9 cellular contexts compared by ENCODE assay signal in genomic region chr2:44479127-44479887, GRCh38.
A peak's percentile ranks its signal among the peaks of the same experiment; 100 is the strongest.
DNase-seq lines count a peak whose midpoint lies in the region; ATAC-seq and TF ChIP-seq lines count a peak whose summit lies in the region.
"Had no signal": no experiment of that assay in that cellular context is flagged by ENCODE, and none has a peak within 500 bp of the region (broad histone marks: within the 10 kb centered on the region; RNA-seq: fewer than 3 reads in every experiment).

No MANE protein-coding gene starts in this region.

- no peaks in the 10 kb centered on the region for H3K27me3 Mint-ChIP-seq in activated CD4-positive, alpha-beta T cell treated with anti-CD3 and anti-CD28 coated beads for 36 hours

- CTCF ChIA-PET in activated CD4-positive, alpha-beta T cell treated with anti-CD3 and anti-CD28 coated beads for 36 hours (lab: Charles Lee), result interaction anchor here (0.5 to 6.4 kb wide), 84 partner anchors 10 to 1789 kb away, joined by 3 to 93 read pairs (median 4); partner anchors contain the start of genes CAMKMT and PREPL
- CTCF ChIA-PET in HCT116 (lab: Charles Lee), result interaction anchor here (0.6 to 3.4 kb wide), 44 partner anchors 9 to 494 kb away, joined by 3 to 42 read pairs (median 4); no protein-coding TSS in a partner anchor
- CTCF ChIA-PET in PC-3 (lab: Charles Lee), result interaction anchor here (0.5 to 1.6 kb wide), 23 partner anchors 12 to 476 kb away, joined by 3 to 79 read pairs (median 3); no protein-coding TSS in a partner anchor

- DNase-seq in activated CD4-positive, alpha-beta T cell treated with anti-CD3 and anti-CD28 coated beads for 36 hours, result peak; percentile 39
- DNase-seq in activated CD4-positive, alpha-beta T cell treated with anti-CD3 and anti-CD28 coated beads for 1 hour, result no peak
- DNase-seq in HCT116 (ENCODE audit: low read depth, low spot score) (peak; percentile 72), LoVo (ENCODE audit: low spot score) (peak; percentile 84), PC-3 (peak; percentile 88), adipocyte (ENCODE audit: low read depth) (peak; percentile 92), heart right ventricle (peak in 1 of 2 donors; percentile 51), putamen (ENCODE audit: low spot score) (peak; percentile 81)

- WGBS in heart right ventricle, 2 donors, result 21 to 24% methylated on average over 5 of the region's 5 CpGs

- H3K4me1 ChIP-seq in HCT116 (ENCODE audit: control insufficient read depth in 1 of 2, insufficient read depth in 2 of 2, low read length in 2 of 2) (no peaks in the 10 kb centered on the region), PC-3 (ENCODE audit: insufficient read depth, low read length) (no peaks in the 10 kb centered on the region), adipocyte (ENCODE audit: control insufficient read depth, insufficient read depth, low read length) (no peaks in the 10 kb centered on the region), heart right ventricle (peaks cover 0 to 5% (median 0%) of the 10 kb centered on the region in 9 donors)
- H3K4me1 ChIP-seq: BLaER1 had no signal

- H3K27ac ChIP-seq in HCT116 (ENCODE audit: low read depth, low read length) (no peak overlapping the region), PC-3 (ENCODE audit: low read length) (no peak overlapping the region), heart right ventricle (no peak overlapping the region)
- H3K27ac ChIP-seq: BLaER1 had no signal

- H3K27me3 ChIP-seq in HCT116 (ENCODE audit: insufficient read depth, low read length), result no peaks in the 10 kb centered on the region
- H3K27me3 ChIP-seq in PC-3 (ENCODE audit: low read length), result no peaks in the 10 kb centered on the region
- no peaks in the 10 kb centered on the region for H3K27me3 ChIP-seq in adipocyte (replicated peaks; ENCODE audit: control insufficient read depth, insufficient read depth, low read length)
- H3K27me3 ChIP-seq in heart right ventricle, result no peaks in the 10 kb centered on the region
- H3K27me3 ChIP-seq: BLaER1 had no signal

- H3K36me3 ChIP-seq in HCT116 (ENCODE audit: control insufficient read depth in 1 of 2, insufficient read depth in 2 of 2, low read length in 2 of 2), result no peaks in the 10 kb centered on the region
- H3K36me3 ChIP-seq in PC-3 (ENCODE audit: low read depth, low read length), result peaks cover 3% of the 10 kb centered on the region; the same call in 1 of the 2 replicates
- H3K36me3 ChIP-seq in adipocyte (ENCODE audit: control insufficient read depth, insufficient read depth, low read length, severe bottlenecking), result no peaks in the 10 kb centered on the region
- H3K36me3 ChIP-seq in heart right ventricle, result no peaks in the 10 kb centered on the region
- H3K36me3 ChIP-seq: BLaER1 had no signal

- peak overlapping the region; percentile 36 for H2AFZ ChIP-seq in HCT116 (ENCODE audit: low read depth, low read length, poor library complexity, severe bottlenecking)
- no peak overlapping the region for H2AFZ ChIP-seq in PC-3 (ENCODE audit: low read length)

- no TSS peak for BruUV-seq in HCT116 (replicated peaks; lab: Mats Ljungman, UMichigan)
- no TSS peak for BruUV-seq in PC-3 (replicated peaks; lab: Mats Ljungman, UMichigan)

- no peak overlapping the region for H3K4me3 Mint-ChIP-seq in activated CD4-positive, alpha-beta T cell treated with anti-CD3 and anti-CD28 coated beads for 36 hours

- RAD21 ChIA-PET in HCT116 (lab: Charles Lee; ENCODE audit: low non-redundant PET in 1 of 2, low total read pairs in 2 of 2, uncharacterized antibody in 2 of 2, unreplicated experiment in 2 of 2), result interaction anchor here (0.6 to 1.2 kb wide), 7 partner anchors 87 to 476 kb away, joined by 3 to 9 read pairs (median 4); partner anchors contain the start of genes CAMKMT (in 1 of the 2) and PREPL (in 1 of the 2)

- H3K79me2 ChIP-seq in HCT116 (ENCODE audit: insufficient read depth, low read length), result no peaks in the 10 kb centered on the region
- H3K79me2 ChIP-seq in PC-3 (ENCODE audit: low read length), result no peaks in the 10 kb centered on the region

- TF ChIP-seq RAD21 in HCT116 (IDR thresholded peaks at IDR 0.05; ENCODE audit: low read depth), result peak; percentile 90

- H3K4me3 ChIP-seq in HCT116 (replicated peaks in 1 of 2; ENCODE audit: low read depth in 1 of 2, low read length in 2 of 2) (no peak overlapping the region), PC-3 (ENCODE audit: low read length) (no peak overlapping the region), adipocyte (ENCODE audit: low read length) (no peak overlapping the region), heart right ventricle (no peak overlapping the region)
- H3K4me3 ChIP-seq: BLaER1 had no signal

- H3F3A ChIP-seq in PC-3 (ENCODE audit: low read length, unreplicated experiment), result no peaks in the 10 kb centered on the region

- H4K20me1 ChIP-seq in HCT116 (ENCODE audit: insufficient read depth) (no peaks in the 10 kb centered on the region), PC-3 (ENCODE audit: low read length) (no peaks in the 10 kb centered on the region)
- H4K20me1 ChIP-seq: BLaER1 had no signal

- H3K36me3 Mint-ChIP-seq in activated CD4-positive, alpha-beta T cell treated with anti-CD3 and anti-CD28 coated beads for 36 hours (ENCODE audit: low read depth), result no peaks in the 10 kb centered on the region

- peak; percentile 100 for ATAC-seq in activated CD4-positive, alpha-beta T cell treated with anti-CD3 and anti-CD28 coated beads for 36 hours
- ATAC-seq in HCT116 (peak; percentile 98), PC-3 (peak; percentile 95), heart right ventricle (peak; percentile 80 to 92 (median 88))

- H3K9me3 ChIP-seq in HCT116 (ENCODE audit: control insufficient read depth in 1 of 2, insufficient read depth in 1 of 2, low read depth in 1 of 2, low read length in 2 of 2) (no peaks in the 10 kb centered on the region), PC-3 (ENCODE audit: low read length) (no peaks in the 10 kb centered on the region), adipocyte (ENCODE audit: control insufficient read depth, low read length) (no peaks in the 10 kb centered on the region), heart right ventricle (no peaks in the 10 kb centered on the region)
- H3K9me3 ChIP-seq: BLaER1 had no signal

- POLR2A ChIA-PET in activated CD4-positive, alpha-beta T cell treated with anti-CD3 and anti-CD28 coated beads for 36 hours (lab: Charles Lee), result interaction anchor here (0.6 kb wide), 1 partner anchor 167 kb away, joined by 13 read pairs; no protein-coding TSS in a partner anchor
- POLR2A ChIA-PET in HCT116 (lab: Charles Lee) (interaction anchor here (0.9 kb wide), 1 partner anchor 236 kb away, joined by 3 read pairs; no protein-coding TSS in a partner anchor), PC-3 (lab: Charles Lee; ENCODE audit: unreplicated experiment) (interaction anchor here (0.6 kb wide), 3 partner anchors 102 to 229 kb away, joined by 3 to 7 read pairs (median 6); no protein-coding TSS in a partner anchor)

- no peak for TF ChIP-seq POLR2A in HCT116 (IDR thresholded peaks at IDR 0.05; ENCODE audit: borderline replicate concordance, extremely low read depth, insufficient read depth, insufficient read length)

- H3K9me2 ChIP-seq in HCT116 (ENCODE audit: insufficient read depth) (no peaks in the 10 kb centered on the region), PC-3 (replicated peaks; ENCODE audit: low read length) (no peaks in the 10 kb centered on the region)

- no peak overlapping the region for H3K27ac Mint-ChIP-seq in activated CD4-positive, alpha-beta T cell treated with anti-CD3 and anti-CD28 coated beads for 36 hours

- peak; percentile 99 to 100 (median 100) for TF ChIP-seq CTCF in HCT116 (IDR thresholded peaks at IDR 0.05 in 2 of 3, conservative IDR thresholded peaks at IDR 0.05 in 1 of 3; ENCODE audit: borderline replicate concordance in 1 of 3, insufficient read depth in 1 of 3, low read depth in 2 of 3, low read length in 2 of 3)
- TF ChIP-seq CTCF in PC-3 (conservative IDR thresholded peaks at IDR 0.05; ENCODE audit: low read depth, low read length), result peak; percentile 100
- TF ChIP-seq CTCF in heart right ventricle (IDR thresholded peaks at IDR 0.05), result peak; percentile 84 to 100 (median 98)

- no peaks in the 10 kb centered on the region for H3K9me3 Mint-ChIP-seq in activated CD4-positive, alpha-beta T cell treated with anti-CD3 and anti-CD28 coated beads for 36 hours (ENCODE audit: low read depth)

- intact Hi-C loops in activated CD4-positive, alpha-beta T cell treated with anti-CD3 and anti-CD28 coated beads for 36 hours (cut with DNase I, micrococcal nuclease), result loop anchor here (1.0 to 5.0 kb wide), 6 partner anchors 87 to 476 kb away; no protein-coding TSS in a partner anchor
- intact Hi-C loops in HCT116 (cut with micrococcal nuclease), result loop anchor here (1.0 to 10.0 kb wide), 5 partner anchors 87 to 605 kb away; no protein-coding TSS in a partner anchor
- intact Hi-C loops in PC-3 (cut with micrococcal nuclease), result loop anchor here (1.0 to 5.0 kb wide), 4 partner anchors 87 to 476 kb away; no protein-coding TSS in a partner anchor
- intact Hi-C loops in heart right ventricle (cut with DNase I), result loop anchor here in 8 of 10 donors (1.0 to 10.0 kb wide), 8 partner anchors 85 to 476 kb away; no protein-coding TSS in a partner anchor

- H3K4me2 ChIP-seq in HCT116 (ENCODE audit: low read length) (no peak overlapping the region), PC-3 (ENCODE audit: low read length) (no peak overlapping the region)
- H3K4me2 ChIP-seq: BLaER1 had no signal

- peaks cover 9% of the 10 kb centered on the region for H3K4me1 Mint-ChIP-seq in activated CD4-positive, alpha-beta T cell treated with anti-CD3 and anti-CD28 coated beads for 36 hours

- H3K9ac ChIP-seq in HCT116 (ENCODE audit: low read length), result no peak overlapping the region
- no peak overlapping the region for H3K9ac ChIP-seq in PC-3 (ENCODE audit: low read length)
- no peak overlapping the region for H3K9ac ChIP-seq in adipocyte (ENCODE audit: low read length)
- H3K9ac ChIP-seq: BLaER1 had no signal

TF ChIP-seq in HCT116, 20 proteins besides CTCF, POLR2A, EP300 and RAD21 (continues in another document):
- no peak for TF ChIP-seq CEBPB (IDR thresholded peaks at IDR 0.05; ENCODE audit: low read depth)
- TF ChIP-seq MAX (IDR thresholded peaks at IDR 0.05), result 0 out of 2 replicates have a peak, but pooled peaks have one; percentile 24
- TF ChIP-seq ZFX (IDR thresholded peaks at IDR 0.05), result no peak
- peak; percentile 50 for TF ChIP-seq YY1 (IDR thresholded peaks at IDR 0.05; ENCODE audit: extremely low read depth, insufficient replicate concordance, low read depth, low read length)
- TF ChIP-seq CBX3 (IDR thresholded peaks at IDR 0.05; ENCODE audit: low read depth), result peak; percentile 83
- TF ChIP-seq SP1 (IDR thresholded peaks at IDR 0.05; ENCODE audit: low read depth), result 0 out of 2 replicates have a peak, but pooled peaks have one; percentile 19
- TF ChIP-seq EZH2phosphoT487 (IDR thresholded peaks at IDR 0.05; ENCODE audit: borderline replicate concordance), result no peak
- TF ChIP-seq JUND (IDR thresholded peaks at IDR 0.05), result no peak
- no peak for TF ChIP-seq EZH2 (IDR thresholded peaks at IDR 0.05)
